8 cellular contexts compared by ENCODE assay signal in genomic region chr10:32055478-32056135, GRCh38. TPM values are rescaled to one million over a fixed set of nuclear protein-coding genes. Genes with fewer than 3 reads are reported as not detected.
DNase-seq lines count a peak whose midpoint lies in the region; TF ChIP-seq lines count a peak whose summit lies in the region.

No MANE protein-coding gene starts in this region.

- peaks cover 0 to 33% (median 8%) of the 10 kb centered on the region in 4 donors for H3K4me1 ChIP-seq in tibial artery

- peak; percentile 82 for DNase-seq in DMS53 (lab: John Stamatoyannopoulos, UW)
- DNase-seq in GM20000 (ENCODE audit: low spot score) = peak; percentile 55
- peak; percentile 54 to 73 for DNase-seq in HL-60 (ENCODE audit: low read depth in 1 of 2, low spot score in 1 of 2)
- peak; percentile 23 for DNase-seq in SHP77 treated with DMSO at 0.1 percent for 48 hours (lab: John Stamatoyannopoulos, UW)
- DNase-seq in head of caudate nucleus = peak; percentile 15 to 82 (median 68)
- DNase-seq in osteocyte (ENCODE audit: extremely low spot score, unreplicated experiment) = peak; percentile 88
- peak; percentile 47 to 81 for DNase-seq in tibial artery

- H3K9me3 ChIP-seq in tibial artery = no peaks in the 10 kb centered on the region

- intact Hi-C loops in head of caudate nucleus (cut with DNase I) (loop anchor here (5.0 to 10.0 kb wide), 3 partner anchors 128 to 319 kb away; partner anchors contain the start of genes ARHGAP12 and EPC1), tibial artery (cut with DNase I; ENCODE audit: low total_unique reads) (loop anchor here (10.0 kb wide), 1 partner anchor 289 kb away; the partner anchor contains the start of gene EPC1)

- peak overlapping the region; percentile 99 for H3K27ac ChIP-seq in HL-60 (replicated peaks)
- peak overlapping the region; percentile 97 to 99 for H3K27ac ChIP-seq in tibial artery

- H3K4me1 Mint-ChIP-seq in activated naive CD4-positive, alpha-beta T cell treated with anti-CD3 and anti-CD28 coated beads, Interleukin-2, amount 50 U/mL, for 24 hours = peaks cover 45% of the 10 kb centered on the region
- H3K4me1 Mint-ChIP-seq in osteocyte (ENCODE audit: unreplicated experiment) = peaks cover 47% of the 10 kb centered on the region

- peak overlapping the region; percentile 87 for H3K4me3 ChIP-seq in HL-60 (replicated peaks; ENCODE audit: insufficient read depth, low read length)
- H3K4me3 ChIP-seq in tibial artery = peak overlapping the region; percentile 81 to 99

- no peaks in the 10 kb centered on the region for H3K36me3 Mint-ChIP-seq in activated naive CD4-positive, alpha-beta T cell treated with anti-CD3 and anti-CD28 coated beads, Interleukin-2, amount 50 U/mL, for 24 hours
- no peaks in the 10 kb centered on the region for H3K36me3 Mint-ChIP-seq in osteocyte (ENCODE audit: unreplicated experiment)

- H3K27ac Mint-ChIP-seq in activated naive CD4-positive, alpha-beta T cell treated with anti-CD3 and anti-CD28 coated beads, Interleukin-2, amount 50 U/mL, for 24 hours = peak overlapping the region; percentile 96
- peak overlapping the region; percentile 92 for H3K27ac Mint-ChIP-seq in osteocyte (ENCODE audit: unreplicated experiment)

- peak overlapping the region; percentile 98 for H3K4me3 Mint-ChIP-seq in activated naive CD4-positive, alpha-beta T cell treated with anti-CD3 and anti-CD28 coated beads, Interleukin-2, amount 50 U/mL, for 24 hours
- H3K4me3 Mint-ChIP-seq in osteocyte (ENCODE audit: unreplicated experiment) = peak overlapping the region; percentile 94

- no peaks in the 10 kb centered on the region for H3K36me3 ChIP-seq in tibial artery

- H3K27me3 ChIP-seq in HL-60 (ENCODE audit: insufficient read depth, poor library complexity, severe bottlenecking) = no peaks in the 10 kb centered on the region
- H3K27me3 ChIP-seq in tibial artery = no peaks in the 10 kb centered on the region

- TF ChIP-seq CTCF in GM20000 (IDR thresholded peaks at IDR 0.05; ENCODE audit: extremely low read depth, missing control alignments) = no peak
- no peak for TF ChIP-seq CTCF in HL-60 (IDR thresholded peaks at IDR 0.05; ENCODE audit: insufficient read depth, low read length)
- TF ChIP-seq CTCF in osteocyte (IDR thresholded peaks at IDR 0.05) = peak; percentile 13
- TF ChIP-seq CTCF in tibial artery (IDR thresholded peaks at IDR 0.05) = peak in 1 of 2 experiments; percentile 5

- no peaks in the 10 kb centered on the region for H3K9me3 Mint-ChIP-seq in activated naive CD4-positive, alpha-beta T cell treated with anti-CD3 and anti-CD28 coated beads, Interleukin-2, amount 50 U/mL, for 24 hours
- no peaks in the 10 kb centered on the region for H3K9me3 Mint-ChIP-seq in osteocyte (ENCODE audit: unreplicated experiment)

- H3K27me3 Mint-ChIP-seq in activated naive CD4-positive, alpha-beta T cell treated with anti-CD3 and anti-CD28 coated beads, Interleukin-2, amount 50 U/mL, for 24 hours = no peaks in the 10 kb centered on the region
- no peaks in the 10 kb centered on the region for H3K27me3 Mint-ChIP-seq in osteocyte (ENCODE audit: unreplicated experiment)

RNA-seq across cellular contexts. Expression of gene KIF5B, which starts 0.6 kb away (rescaled TPM):
- 103 and 104 TPM in 2 replicates for total RNA-seq in osteocyte

Comparison
In these comparisons a context has a peak if more than half of its experiments do, and no peak if none do; other contexts are left out.
1. Peak in every context shown above with its lines: DNase-seq, H3K4me3 ChIP-seq and H3K27ac ChIP-seq.
2. DNase-seq: peak in every context shown above with its lines; median percentile 88 in osteocyte; 82 in DMS53; 68 in head of caudate nucleus; 64 in tibial artery; 64 in HL-60; 55 in GM20000; 23 in SHP77 treated with DMSO at 0.1 percent for 48 hours.